Comparison of ENCODE assay signal across 19 cellular contexts in genomic region chr6:136994782-136995181, GRCh38. TPM values are rescaled to one million over a fixed set of nuclear protein-coding genes. Genes with fewer than 3 reads are reported as not detected.
A peak's percentile ranks its signal among the peaks of the same experiment; 100 is the strongest.
DNase-seq lines count a peak whose midpoint lies in the region; FAIRE-seq and TF ChIP-seq lines count a peak whose summit lies in the region.
"Had no signal": no experiment of that assay in that cellular context is flagged by ENCODE, and none has a peak within 500 bp of the region (broad histone marks: within the 10 kb centered on the region; RNA-seq: fewer than 3 reads in every experiment).

No MANE protein-coding gene starts in this region.

- peaks cover 2% of the 10 kb centered on the region; the same call in 1 of the 2 replicates for H3K23me2 ChIP-seq in H1 (ENCODE audit: low read depth, low read length)

- H3K4me3 ChIP-seq in LNCaP clone FGC (ENCODE audit: low read depth, low read length) (no peak overlapping the region; the same call in 1 of the 2 replicates), H1 (ENCODE audit: extremely low read depth in 1 of 4, insufficient read depth in 2 of 4, low read depth in 3 of 4, low read length in 4 of 4) (no peak overlapping the region), parathyroid adenoma (ENCODE audit: low read depth, low read length) (no peak overlapping the region), lower leg skin (ENCODE audit: low read depth, poor library complexity, severe bottlenecking) (no peak overlapping the region)
- H3K4me3 ChIP-seq: cardiac muscle cell, esophagus muscularis mucosa, Peyer's patch, spleen had no signal

- no peak overlapping the region for H3K4me2 ChIP-seq in H1 (ENCODE audit: insufficient read depth in 1 of 2, low read depth in 2 of 2, low read length in 2 of 2)
- peak overlapping the region; percentile 17 for H3K4me2 ChIP-seq in parathyroid adenoma (ENCODE audit: low read length)
- H3K4me2 ChIP-seq: KMS-11 had no signal

- CTCF ChIA-PET in H1 (lab: Charles Lee; ENCODE audit: partially characterized antibody), result interaction anchor here (0.7 to 1.4 kb wide), 6 partner anchors 9 to 1094 kb away, joined by 3 to 5 read pairs (median 4); no protein-coding TSS in a partner anchor

- H2BK120ac ChIP-seq in H1 (replicated peaks; ENCODE audit: low read depth, low read length), result no peak overlapping the region

- H3K4me1 ChIP-seq in H1 (replicated peaks in 1 of 4; ENCODE audit: control insufficient read depth in 3 of 4, insufficient read depth in 4 of 4, low read length in 3 of 4), result peaks cover 0 to 9% (median 3%) of the 10 kb centered on the region in 4 experiments; a peak in 4 of 7 replicates
- no peaks in the 10 kb centered on the region for H3K4me1 ChIP-seq in parathyroid adenoma

- peaks cover 56% of the 10 kb centered on the region for H3K27me3 Mint-ChIP-seq in activated T-helper 2 cell treated with anti-CD3 and anti-CD28 coated beads, Interferon-gamma antibody, Interleukin-2, Interleukin-4, amounts not matched to agents 10 μg/mL and 5 μg/mL and 100 μg/mL, durations not matched to agents 14 hours and 24 hours and 36 hours (ENCODE audit: low read depth)

- H3K23ac ChIP-seq in H1 (ENCODE audit: insufficient read length), result no peak overlapping the region

- H3K9me3 Mint-ChIP-seq in activated T-helper 2 cell treated with anti-CD3 and anti-CD28 coated beads, Interferon-gamma antibody, Interleukin-2, Interleukin-4, amounts not matched to agents 10 μg/mL and 5 μg/mL and 100 μg/mL, durations not matched to agents 14 hours and 24 hours and 36 hours, result no peaks in the 10 kb centered on the region
- H3K9me3 Mint-ChIP-seq: activated T-helper 17 cell treated with anti-CD3 and anti-CD28 coated beads, Interleukin-2, amount 50 U/mL, for 72 hours; nephron had no signal

- no peak overlapping the region for H2BK20ac ChIP-seq in H1 (ENCODE audit: low read length)

- H4K8ac ChIP-seq in H1 (ENCODE audit: extremely low read depth, insufficient read depth, low read length), result no peak overlapping the region

- no peak overlapping the region for H3K56ac ChIP-seq in H1 (replicated peaks; ENCODE audit: insufficient read length, low read depth, low read length)

- POLR2A ChIA-PET in H1 (lab: Charles Lee; ENCODE audit: partially characterized antibody), result interaction anchor here (1.3 kb wide), 2 partner anchors 9 to 35 kb away, joined by 3 to 7 read pairs; no protein-coding TSS in a partner anchor

- TF ChIP-seq RAD21 in H1 (IDR thresholded peaks at IDR 0.05 in 1 of 2, conservative IDR thresholded peaks at IDR 0.05 in 1 of 2; ENCODE audit: low read depth in 2 of 2, low read length in 2 of 2), result no peak

- no peak overlapping the region for H3K27ac Mint-ChIP-seq in activated T-helper 2 cell treated with anti-CD3 and anti-CD28 coated beads, Interferon-gamma antibody, Interleukin-2, Interleukin-4, amounts not matched to agents 10 μg/mL and 5 μg/mL and 100 μg/mL, durations not matched to agents 14 hours and 24 hours and 36 hours
- H3K27ac Mint-ChIP-seq: activated T-helper 17 cell treated with anti-CD3 and anti-CD28 coated beads, Interleukin-2, amount 50 U/mL, for 72 hours; nephron had no signal

- H2BK12ac ChIP-seq in H1 (ENCODE audit: low read depth, low read length), result no peak overlapping the region

- H3K14ac ChIP-seq in H1 (ENCODE audit: insufficient read length), result no peak overlapping the region

- TF ChIP-seq POLR2A in H1 (IDR thresholded peaks at IDR 0.05; ENCODE audit: control extremely low read depth in 1 of 2, low read depth in 2 of 2, low read length in 2 of 2), result no peak
- TF ChIP-seq POLR2A in lower leg skin (IDR thresholded peaks at IDR 0.05), result no peak

- H3K27me3 ChIP-seq in H1 (replicated peaks in 1 of 4; ENCODE audit: control insufficient read depth in 3 of 4, extremely low read depth in 1 of 4, insufficient read depth in 3 of 4, low read length in 3 of 4), result no peaks in the 10 kb centered on the region
- no peaks in the 10 kb centered on the region for H3K27me3 ChIP-seq in parathyroid adenoma (ENCODE audit: control insufficient read depth, insufficient read depth, low read length)
- H3K27me3 ChIP-seq: cardiac muscle cell, Peyer's patch had no signal

- no peaks in the 10 kb centered on the region for H3K36me3 ChIP-seq in H1 (ENCODE audit: control insufficient read depth in 2 of 4, insufficient read depth in 4 of 4, low read length in 3 of 4)
- H3K36me3 ChIP-seq in parathyroid adenoma (ENCODE audit: control insufficient read depth, insufficient read depth, low read length), result no peaks in the 10 kb centered on the region
- H3K36me3 ChIP-seq: cardiac muscle cell, esophagus muscularis mucosa, Peyer's patch, spleen had no signal

- TF ChIP-seq EP300 in H1 (IDR thresholded peaks at IDR 0.05; ENCODE audit: borderline replicate concordance in 1 of 2, low read depth in 2 of 2, low read length in 2 of 2), result no peak

- H3K36me3 Mint-ChIP-seq in activated T-helper 2 cell treated with anti-CD3 and anti-CD28 coated beads, Interferon-gamma antibody, Interleukin-2, Interleukin-4, amounts not matched to agents 10 μg/mL and 5 μg/mL and 100 μg/mL, durations not matched to agents 14 hours and 24 hours and 36 hours (ENCODE audit: low read depth), result no peaks in the 10 kb centered on the region

- no peak overlapping the region for H2AK5ac ChIP-seq in H1 (ENCODE audit: low read depth, low read length)

- 84% methylated on average over 5 of the region's 5 CpGs; no CpG with 5 or more reads in 1 of the 2 experiments for WGBS in H1 (ENCODE audit: extremely low coverage in 1 of 2, insufficient coverage in 1 of 2, insufficient read length in 1 of 2, insufficient replicate concordance in 2 of 2, low coverage in 1 of 2, low lambda C conversion rate in 2 of 2, missing lambda C conversion rate in 1 of 2), 2 experiments
- 49 to 53% methylated on average over 5 of the region's 5 CpGs for WGBS in lower leg skin, 2 donors

- no peak overlapping the region for H3K9ac ChIP-seq in H1 (replicated peaks in 1 of 4; ENCODE audit: extremely low read depth in 1 of 4, low read depth in 3 of 4, low read length in 3 of 4)
- H3K9ac ChIP-seq in parathyroid adenoma, result no peak overlapping the region
- H3K9ac ChIP-seq: KMS-11 had no signal

- no peaks in the 10 kb centered on the region for H3K4me1 Mint-ChIP-seq in activated T-helper 2 cell treated with anti-CD3 and anti-CD28 coated beads, Interferon-gamma antibody, Interleukin-2, Interleukin-4, amounts not matched to agents 10 μg/mL and 5 μg/mL and 100 μg/mL, durations not matched to agents 14 hours and 24 hours and 36 hours (ENCODE audit: low read depth)
- H3K4me1 Mint-ChIP-seq: activated T-helper 17 cell treated with anti-CD3 and anti-CD28 coated beads, Interleukin-2, amount 50 U/mL, for 72 hours had no signal

- H3K79me2 ChIP-seq in H1 (ENCODE audit: control insufficient read depth in 1 of 2, insufficient read depth in 2 of 2, low read length in 2 of 2) (no peaks in the 10 kb centered on the region), parathyroid adenoma (no peaks in the 10 kb centered on the region)

- H4K91ac ChIP-seq in H1 (replicated peaks; ENCODE audit: insufficient read length, low read length), result no peak overlapping the region

- intact Hi-C loops in activated T-helper 2 cell treated with anti-CD3 and anti-CD28 coated beads, Interferon-gamma antibody, Interleukin-2, Interleukin-4, amounts not matched to agents 10 μg/mL and 5 μg/mL and 100 μg/mL, durations not matched to agents 14 hours and 24 hours and 36 hours (cut with micrococcal nuclease), result no loop called here
- intact Hi-C loops in lower leg skin (cut with DNase I; ENCODE audit: low total_unique reads), result no loop called here

- H3K27ac ChIP-seq in H1 (ENCODE audit: low read depth, low read length) (no peak overlapping the region), parathyroid adenoma (no peak overlapping the region)
- H3K27ac ChIP-seq: cardiac muscle cell, esophagus muscularis mucosa, KMS-11, Peyer's patch, spleen had no signal

- H3K79me1 ChIP-seq in H1 (ENCODE audit: low read depth, low read length), result no peaks in the 10 kb centered on the region

- no peak overlapping the region for H3K18ac ChIP-seq in H1 (ENCODE audit: extremely low read depth, low read length)

- no peak overlapping the region for H3K4me3 Mint-ChIP-seq in activated T-helper 2 cell treated with anti-CD3 and anti-CD28 coated beads, Interferon-gamma antibody, Interleukin-2, Interleukin-4, amounts not matched to agents 10 μg/mL and 5 μg/mL and 100 μg/mL, durations not matched to agents 14 hours and 24 hours and 36 hours (ENCODE audit: low read depth)
- H3K4me3 Mint-ChIP-seq: activated T-helper 17 cell treated with anti-CD3 and anti-CD28 coated beads, Interleukin-2, amount 50 U/mL, for 72 hours; nephron had no signal

- H4K20me1 ChIP-seq in H1 (replicated peaks in 1 of 2; ENCODE audit: control insufficient read depth in 1 of 2, insufficient read depth in 2 of 2, low read length in 2 of 2), result no peaks in the 10 kb centered on the region

- TF ChIP-seq CTCF in LNCaP clone FGC (IDR thresholded peaks at IDR 0.05; ENCODE audit: control insufficient read depth, extremely low read depth, insufficient read depth) (no peak), H1 (IDR thresholded peaks at IDR 0.05; ENCODE audit: control extremely low read depth in 1 of 3, insufficient read depth in 1 of 3, low read depth in 1 of 3, low read length in 3 of 3) (no peak), parathyroid adenoma (IDR thresholded peaks at IDR 0.05) (no peak), lower leg skin (IDR thresholded peaks at IDR 0.05) (no peak)

- no peak overlapping the region for H4K5ac ChIP-seq in H1 (ENCODE audit: insufficient read length, low read depth, low read length)

- peak; percentile 58 for DNase-seq in LNCaP clone FGC (ENCODE audit: low read depth)
- peak; percentile 51 for DNase-seq in NCI-H2081 treated with DMSO at 0.1 percent for 48 hours (lab: John Stamatoyannopoulos, UW)
- DNase-seq in H1 (ENCODE audit: low read depth in 1 of 2, low spot score in 2 of 2), result no peak
- DNase-seq in activated T-helper 2 cell treated with anti-CD3 and anti-CD28 coated beads, Interferon-gamma antibody, Interleukin-2, Interleukin-4, amounts not matched to agents 10 μg/mL and 5 μg/mL and 100 μg/mL, durations not matched to agents 14 hours and 24 hours and 36 hours (ENCODE audit: low spot score), result no peak
- DNase-seq in lower leg skin (ENCODE audit: low spot score in 2 of 2), result no peak
- DNase-seq in NCI-H1436 treated with DMSO at 0.1 percent for 48 hours (lab: John Stamatoyannopoulos, UW), result no peak
- DNase-seq: activated CD4-positive, CD25-positive, alpha-beta regulatory T cell treated with anti-CD3 and anti-CD28 coated beads, Interleukin-2, amount 50 U/mL, for 72 hours; NCI-H524; Peyer's patch; spleen; T1000 had no signal

- H2BK5ac ChIP-seq in H1 (ENCODE audit: low read depth, low read length), result no peak overlapping the region

- H2AFZ ChIP-seq in H1 (ENCODE audit: low read length) (no peak overlapping the region), parathyroid adenoma (no peak overlapping the region)

- peak; percentile 50 for FAIRE-seq in H1 (lab: Jason Lieb, UNC)
- FAIRE-seq: G401.6, GM12891 had no signal

- H3K4ac ChIP-seq in H1 (replicated peaks; ENCODE audit: insufficient read length, low read depth, low read length), result no peak overlapping the region

- H3K9me3 ChIP-seq in H1 (ENCODE audit: insufficient read depth in 2 of 2, low read depth in 1 of 2, low read length in 1 of 2) (no peaks in the 10 kb centered on the region), parathyroid adenoma (ENCODE audit: control insufficient read depth, low read length) (no peaks in the 10 kb centered on the region)
- H3K9me3 ChIP-seq: esophagus muscularis mucosa, Peyer's patch, spleen had no signal

- H2BK15ac ChIP-seq in H1 (ENCODE audit: low read length), result no peak overlapping the region

RNA-seq across cellular contexts. Expression of gene IL20RA, which starts 50.0 kb away (rescaled TPM):
- 1.5 and 1.7 TPM in 2 replicates for total RNA-seq in H1 (2021; fragmentation: NEBNext Ultra II Directional; extraction: Animal tissue kit (Norgen Biotek cat#: 25700))
- polyA plus RNA-seq in H1 (2011; rRNA removed), result 1.2 and 1.3 TPM in 2 replicates
- 1.1 TPM for polyA plus RNA-seq in H1 (2011; cell fraction: cytosol; rRNA removed)
- 1.1 TPM for polyA plus RNA-seq in H1 (2011; cell fraction: nucleus; rRNA removed)
- 1.9 to 2.9 TPM (median 2.1 TPM) in 4 replicates for polyA plus RNA-seq in H1 (2012, experiment 1 of 2)
- polyA plus RNA-seq in H1 (2012, experiment 2 of 2), result 1.0 TPM
- polyA plus RNA-seq in H1 (2013, experiment 1 of 2), result 2.1 TPM
- 2.7 TPM for polyA plus RNA-seq in H1 (2013, experiment 2 of 2)
- 0.60 and 1.3 TPM in 2 replicates for polyA minus RNA-seq in H1 (2011; rRNA and poly(A)+ RNA removed)
- not detected for polyA minus RNA-seq in H1 (2011; cell fraction: cytosol; rRNA and poly(A)+ RNA removed)
- 2.1 TPM for polyA minus RNA-seq in H1 (2011; cell fraction: nucleus; rRNA and poly(A)+ RNA removed)
- not detected in 2 replicates for total RNA-seq in activated T-helper 2 cell treated with anti-CD3 and anti-CD28 coated beads, Interferon-gamma antibody, Interleukin-2, Interleukin-4, amounts not matched to agents 10 μg/mL and 5 μg/mL and 100 μg/mL, durations not matched to agents 14 hours and 24 hours and 36 hours
- total RNA-seq in lower leg skin, result 100 to 1,000 TPM in 3 of 4 donors, 10 to 100 TPM in 1; 70.4 to 199 (median 146) TPM
- total RNA-seq: spleen had no signal

Comparison
In these comparisons a context has a peak if more than half of its experiments do, and no peak if none do; other contexts are left out.
1. DNase-seq: peak in LNCaP clone FGC (single experiment) and NCI-H2081 treated with DMSO at 0.1 percent for 48 hours (single experiment); none in H1 (0 of 2), activated T-helper 2 cell treated with anti-CD3 and anti-CD28 coated beads, Interferon-gamma antibody, Interleukin-2, Interleukin-4, amounts not matched to agents 10 μg/mL and 5 μg/mL and 100 μg/mL, durations not matched to agents 14 hours and 24 hours and 36 hours (single experiment), lower leg skin (0 of 2) and NCI-H1436 treated with DMSO at 0.1 percent for 48 hours (single experiment).
2. RNA of gene IL20RA, which starts 50.0 kb away (total RNA-seq): 70.4 to 199 TPM in lower leg skin; 1.5 to 1.7 TPM in H1 and not detected in activated T-helper 2 cell treated with anti-CD3 and anti-CD28 coated beads, Interferon-gamma antibody, Interleukin-2, Interleukin-4, amounts not matched to agents 10 μg/mL and 5 μg/mL and 100 μg/mL, durations not matched to agents 14 hours and 24 hours and 36 hours; every median in the first group is over 10 times any median in the second.